In genomic region chr5:79258801-79259200, GRCh38 we compare ENCODE assay signal across 3 cellular contexts.
TF ChIP-seq lines count a peak whose summit lies in the region.

No MANE protein-coding gene starts in this region.

TF ChIP-seq in IMR-90, 13 proteins besides CTCF, POLR2A, EP300 and RAD21:
- TF ChIP-seq CEBPB (IDR thresholded peaks at IDR 0.05; ENCODE audit: low read depth, low read length) (peak; percentile 30; the same call in 1 of the 2 replicates), FOS (IDR thresholded peaks at IDR 0.05; ENCODE audit: low read depth, low read length) (no peak), RFX5 (IDR thresholded peaks at IDR 0.05; ENCODE audit: low read depth, low read length) (no peak), MAFK (IDR thresholded peaks at IDR 0.05; ENCODE audit: low read depth, low read length) (no peak), MAZ (IDR thresholded peaks at IDR 0.05; ENCODE audit: borderline replicate concordance, low read depth, low read length) (no peak), NFE2L2 (IDR thresholded peaks at IDR 0.05; ENCODE audit: low read depth, low read length) (no peak)
- TF ChIP-seq, protein P1, sequence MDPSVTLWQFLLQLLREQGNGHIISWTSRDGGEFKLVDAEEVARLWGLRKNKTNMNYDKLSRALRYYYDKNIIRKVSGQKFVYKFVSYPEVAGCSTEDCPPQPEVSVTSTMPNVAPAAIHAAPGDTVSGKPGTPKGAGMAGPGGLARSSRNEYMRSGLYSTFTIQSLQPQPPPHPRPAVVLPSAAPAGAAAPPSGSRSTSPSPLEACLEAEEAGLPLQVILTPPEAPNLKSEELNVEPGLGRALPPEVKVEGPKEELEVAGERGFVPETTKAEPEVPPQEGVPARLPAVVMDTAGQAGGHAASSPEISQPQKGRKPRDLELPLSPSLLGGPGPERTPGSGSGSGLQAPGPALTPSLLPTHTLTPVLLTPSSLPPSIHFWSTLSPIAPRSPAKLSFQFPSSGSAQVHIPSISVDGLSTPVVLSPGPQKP (IDR thresholded peaks at IDR 0.05; ENCODE audit: borderline replicate concordance, low read depth, low read length): no peak

TF ChIP-seq in WTC11, 78 proteins besides CTCF, POLR2A, EP300 and RAD21:
- TF ChIP-seq GTF2I (CRISPR knock-in tag; conservative IDR thresholded peaks at IDR 0.05): no peak
- no peak for TF ChIP-seq USF2 (CRISPR knock-in tag; IDR thresholded peaks at IDR 0.05)
- TF ChIP-seq, protein P2, sequence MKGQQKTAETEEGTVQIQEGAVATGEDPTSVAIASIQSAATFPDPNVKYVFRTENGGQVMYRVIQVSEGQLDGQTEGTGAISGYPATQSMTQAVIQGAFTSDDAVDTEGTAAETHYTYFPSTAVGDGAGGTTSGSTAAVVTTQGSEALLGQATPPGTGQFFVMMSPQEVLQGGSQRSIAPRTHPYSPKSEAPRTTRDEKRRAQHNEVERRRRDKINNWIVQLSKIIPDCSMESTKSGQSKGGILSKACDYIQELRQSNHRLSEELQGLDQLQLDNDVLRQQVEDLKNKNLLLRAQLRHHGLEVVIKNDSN (CRISPR knock-in tag; IDR thresholded peaks at IDR 0.05): no peak

TF ChIP-seq in H1, 55 proteins besides CTCF, POLR2A, EP300 and RAD21:
- TF ChIP-seq SRF (IDR thresholded peaks at IDR 0.05; ENCODE audit: low read depth, low read length) (no peak), CEBPB (IDR thresholded peaks at IDR 0.05; ENCODE audit: low read depth, low read length) (no peak), TAF7 (optimal IDR thresholded peaks at IDR 0.05; ENCODE audit: borderline replicate concordance, low read depth, low read length) (no peak), CBX8 (IDR thresholded peaks at IDR 0.05; ENCODE audit: borderline replicate concordance, low read depth, low read length) (no peak), CHD2 (IDR thresholded peaks at IDR 0.05; ENCODE audit: low read length) (no peak), CTBP2 (IDR thresholded peaks at IDR 0.05; ENCODE audit: borderline replicate concordance, insufficient read depth, insufficient read length, low read length) (no peak), SP2 (IDR thresholded peaks at IDR 0.05; ENCODE audit: low read length) (no peak), HDAC6 (IDR thresholded peaks at IDR 0.05; ENCODE audit: low read depth, low read length) (no peak), KDM1A (IDR thresholded peaks at IDR 0.05; ENCODE audit: borderline replicate concordance, low read length) (no peak), SP4 (IDR thresholded peaks at IDR 0.05; ENCODE audit: low read length) (no peak), SIRT6 (IDR thresholded peaks at IDR 0.05; ENCODE audit: low read length) (no peak), USF2 (IDR thresholded peaks at IDR 0.05; ENCODE audit: low read length) (no peak), GABPA (IDR thresholded peaks at IDR 0.05; ENCODE audit: borderline replicate concordance, insufficient read depth, low read length) (no peak), KDM5A (IDR thresholded peaks at IDR 0.05; ENCODE audit: low read length) (no peak)
- TF ChIP-seq, protein P3, sequence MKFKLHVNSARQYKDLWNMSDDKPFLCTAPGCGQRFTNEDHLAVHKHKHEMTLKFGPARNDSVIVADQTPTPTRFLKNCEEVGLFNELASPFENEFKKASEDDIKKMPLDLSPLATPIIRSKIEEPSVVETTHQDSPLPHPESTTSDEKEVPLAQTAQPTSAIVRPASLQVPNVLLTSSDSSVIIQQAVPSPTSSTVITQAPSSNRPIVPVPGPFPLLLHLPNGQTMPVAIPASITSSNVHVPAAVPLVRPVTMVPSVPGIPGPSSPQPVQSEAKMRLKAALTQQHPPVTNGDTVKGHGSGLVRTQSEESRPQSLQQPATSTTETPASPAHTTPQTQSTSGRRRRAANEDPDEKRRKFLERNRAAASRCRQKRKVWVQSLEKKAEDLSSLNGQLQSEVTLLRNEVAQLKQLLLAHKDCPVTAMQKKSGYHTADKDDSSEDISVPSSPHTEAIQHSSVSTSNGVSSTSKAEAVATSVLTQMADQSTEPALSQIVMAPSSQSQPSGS (IDR thresholded peaks at IDR 0.05; ENCODE audit: low read length): no peak
